In genomic region chr3:14844386-14845170, GRCh38 we compare ENCODE assay signal across 24 cellular contexts. TPM values are rescaled to one million over a fixed set of nuclear protein-coding genes. Genes with fewer than 3 reads are reported as not detected.
A peak's percentile ranks its signal among the peaks of the same experiment; 100 is the strongest.
DNase-seq lines count a peak whose midpoint lies in the region; ATAC-seq and TF ChIP-seq lines count a peak whose summit lies in the region.
"Had no signal": no experiment of that assay in that cellular context is flagged by ENCODE, and none has a peak within 500 bp of the region (broad histone marks: within the 10 kb centered on the region; RNA-seq: fewer than 3 reads in every experiment).

No MANE protein-coding gene starts in this region.

- ATAC-seq in HG02884 (IDR thresholded peaks at IDR 0.05; ENCODE audit: unreplicated experiment) (no peak), heart right ventricle (no peak)
- ATAC-seq: A549 had no signal

- 74 to 86% methylated on average over 7 of the region's 7 CpGs for WGBS in sigmoid colon, 2 donors
- 76 to 79% methylated on average over 7 of the region's 7 CpGs for WGBS in heart right ventricle, 2 donors

- H3K27ac ChIP-seq in OCI-LY3 (ENCODE audit: low read length) (no peak overlapping the region), sigmoid colon (no peak overlapping the region), uterus (no peak overlapping the region), heart right ventricle (no peak overlapping the region)
- H3K27ac ChIP-seq: 22Rv1, A549, C4-2B, GM23248, HL-60 had no signal

- peaks cover 4% of the 10 kb centered on the region for H3K27me3 Mint-ChIP-seq in endothelial cell (ENCODE audit: unreplicated experiment)

- H3K4me3 ChIP-seq in OCI-LY3 (ENCODE audit: low read length) (no peak overlapping the region), sigmoid colon (no peak overlapping the region), uterus (no peak overlapping the region), heart right ventricle (no peak overlapping the region)
- H3K4me3 ChIP-seq: A549, GM23248 had no signal

- H3K79me2 ChIP-seq in OCI-LY3 (ENCODE audit: low read length), result no peaks in the 10 kb centered on the region

- H3K4me2 ChIP-seq in OCI-LY3 (ENCODE audit: low read length), result peak overlapping the region; percentile 27; the same call in 1 of the 2 replicates
- H3K4me2 ChIP-seq: A549 had no signal

- TF ChIP-seq POLR2A in sigmoid colon (IDR thresholded peaks at IDR 0.05), result no peak
- no peak for TF ChIP-seq POLR2A in uterus (IDR thresholded peaks at IDR 0.05)

- H3K9ac ChIP-seq in OCI-LY3 (ENCODE audit: low read length), result no peak overlapping the region
- H3K9ac ChIP-seq: GM23248 had no signal

- peaks cover 73% of the 10 kb centered on the region for H3K4me1 Mint-ChIP-seq in endothelial cell (ENCODE audit: unreplicated experiment)

- DNase-seq in NCI-H82 (lab: John Stamatoyannopoulos, UW), result peak; percentile 4
- no peak for DNase-seq in NCI-H82 treated with DMSO at 0.1 percent for 48 hours (lab: John Stamatoyannopoulos, UW; ENCODE audit: unreplicated experiment)
- no peak for DNase-seq in endothelial cell (ENCODE audit: low spot score)
- DNase-seq in sigmoid colon, result peak; percentile 52
- no peak for DNase-seq in uterus
- DNase-seq in heart right ventricle, result no peak
- DNase-seq: AML-193; Caco-2; CD4-positive, alpha-beta T cell; DMS153; DMS79; GDM1; GM23248; HCEC 1CT; HFFc6; IMR-90 had no signal

- peaks cover 10% of the 10 kb centered on the region; the same call in 1 of the 2 replicates for H4K20me1 ChIP-seq in OCI-LY3 (ENCODE audit: insufficient read depth, low read length)

- peaks cover 13% of the 10 kb centered on the region for H3K36me3 Mint-ChIP-seq in endothelial cell (ENCODE audit: low read depth, unreplicated experiment)

- TF ChIP-seq CTCF in OCI-LY3 (IDR thresholded peaks at IDR 0.05; ENCODE audit: low read depth, low read length) (no peak), endothelial cell (IDR thresholded peaks at IDR 0.05; ENCODE audit: unreplicated experiment) (no peak), sigmoid colon (IDR thresholded peaks at IDR 0.05) (no peak), uterus (IDR thresholded peaks at IDR 0.05) (no peak), heart right ventricle (IDR thresholded peaks at IDR 0.05) (no peak)

- peak overlapping the region; percentile 72 for H3K27ac Mint-ChIP-seq in endothelial cell (ENCODE audit: unreplicated experiment)
- H3K27ac Mint-ChIP-seq: CD4-positive, alpha-beta T cell; HFFc6 had no signal

- H3K4me1 ChIP-seq in OCI-LY3 (ENCODE audit: low read length), result peaks cover 15% of the 10 kb centered on the region
- H3K4me1 ChIP-seq in sigmoid colon, result peaks cover 0 to 5% (median 5%) of the 10 kb centered on the region in 4 donors
- H3K4me1 ChIP-seq in uterus, result peaks cover 0 to 5% of the 10 kb centered on the region in 2 donors
- H3K4me1 ChIP-seq in heart right ventricle, result peaks cover 21 to 88% (median 52%) of the 10 kb centered on the region in 9 donors
- H3K4me1 ChIP-seq: A549 had no signal

- H3K36me3 ChIP-seq in OCI-LY3 (replicated peaks; ENCODE audit: low read depth, low read length) (no peaks in the 10 kb centered on the region), sigmoid colon (no peaks in the 10 kb centered on the region), uterus (no peaks in the 10 kb centered on the region), heart right ventricle (peaks cover 0 to 7% (median 0%) of the 10 kb centered on the region in 9 donors)

- no peak for TF ChIP-seq EP300 in sigmoid colon (IDR thresholded peaks at IDR 0.05)

- H3K9me3 ChIP-seq in OCI-LY3 (ENCODE audit: insufficient read depth, low read length), result no peaks in the 10 kb centered on the region
- H3K9me3 ChIP-seq in sigmoid colon, result no peaks in the 10 kb centered on the region
- H3K9me3 ChIP-seq in uterus, result no peaks in the 10 kb centered on the region
- no peaks in the 10 kb centered on the region for H3K9me3 ChIP-seq in heart right ventricle
- H3K9me3 ChIP-seq: A549, Caco-2 had no signal

- H3K27me3 ChIP-seq in OCI-LY3 (ENCODE audit: low read depth, low read length) (peaks cover 74% of the 10 kb centered on the region), sigmoid colon (peaks cover 0 to 3% (median 0%) of the 10 kb centered on the region in 3 donors), uterus (no peaks in the 10 kb centered on the region), heart right ventricle (peaks cover 0 to 8% (median 0%) of the 10 kb centered on the region in 7 donors)

- H3K4me3 Mint-ChIP-seq in endothelial cell (ENCODE audit: unreplicated experiment), result no peak overlapping the region
- H3K4me3 Mint-ChIP-seq: CD4-positive, alpha-beta T cell; HFFc6 had no signal

- no peaks in the 10 kb centered on the region for H3K9me3 Mint-ChIP-seq in endothelial cell (ENCODE audit: unreplicated experiment)
- H3K9me3 Mint-ChIP-seq: CD4-positive, alpha-beta T cell; HFFc6 had no signal

- intact Hi-C loops in sigmoid colon (cut with DNase I), result no loop called here
- intact Hi-C loops in uterus (cut with DNase I; ENCODE audit: low total_unique reads), result no loop called here
- intact Hi-C loops in heart right ventricle (cut with DNase I), result loop anchor here in 2 of 10 donors (5.0 to 10.0 kb wide), 2 partner anchors 32 to 50 kb away; no protein-coding TSS in a partner anchor

- no peak overlapping the region for H2AFZ ChIP-seq in OCI-LY3 (ENCODE audit: low read depth, low read length)
- H2AFZ ChIP-seq: GM23248 had no signal

RNA-seq across cellular contexts. Expression of gene FGD5, which starts 25.8 kb away (rescaled TPM):
- total RNA-seq in endothelial cell (ENCODE audit: unreplicated experiment) (294 TPM), sigmoid colon (10 to 100 TPM in 1 of 4 donors, 1 to 10 TPM in 3; 6.4 to 18.6 (median 7.6) TPM), uterus (10 to 100 TPM in 3 of 4 donors, 1 to 10 TPM in 1; 10.0 to 66.8 (median 19.2) TPM), heart right ventricle (10 to 100 TPM; 10.8 to 23.4 (median 16.6) TPM)
- polyA plus RNA-seq in sigmoid colon (1 to 10 TPM; 2.1 to 5.5 (median 3.6) TPM), heart right ventricle (10 to 100 TPM in 1 of 2 donors, 1 to 10 TPM in 1; 8.9 to 11.0 TPM)
- total RNA-seq: CD4-positive, alpha-beta T cell; GM23248; HFFc6; HT1080; IMR-90 had no signal
- polyA plus RNA-seq: BJ, GM23248, IMR-90 had no signal

Comparison
In these comparisons a context has a peak if more than half of its experiments do, and no peak if none do; other contexts are left out.
1. DNase-seq: peak in NCI-H82 (single experiment) and sigmoid colon (single experiment); none in NCI-H82 treated with DMSO at 0.1 percent for 48 hours (single experiment), endothelial cell (single experiment), uterus (0 of 2) and heart right ventricle (0 of 2).